Comparison of ENCODE assay signal across 8 cellular contexts in genomic region chr15:60932051-60932915, GRCh38.
DNase-seq lines count a peak whose midpoint lies in the region; TF ChIP-seq lines count a peak whose summit lies in the region.

No MANE protein-coding gene starts in this region.

- DNase-seq in GM03348 (ENCODE audit: low spot score): peak; percentile 75
- peak; percentile 72 for DNase-seq in T-helper 22 cell (ENCODE audit: low read depth)
- no peak for DNase-seq in brain microvascular endothelial cell
- peak in 29 of 56 donors; percentile 4 to 46 (median 21) for DNase-seq in nucleus accumbens (lab: John Stamatoyannopoulos, UW)
- DNase-seq in iPS-NIHi11 (ENCODE audit: low spot score): no peak
- DNase-seq in NCI-H1048 (lab: John Stamatoyannopoulos, UW): no peak
- no peak for DNase-seq in SHP77 (lab: John Stamatoyannopoulos, UW)
- DNase-seq in NCI-H2081 treated with DMSO at 0.1 percent for 48 hours (lab: John Stamatoyannopoulos, UW): no peak

- H3K27me3 ChIP-seq in brain microvascular endothelial cell (replicated peaks): no peaks in the 10 kb centered on the region

- in situ Hi-C loops in brain microvascular endothelial cell (cut with HindIII; ENCODE audit: low pct_ligation_motif_present, low sequenced_read_pairs): no loop called here

- no peaks in the 10 kb centered on the region for H3K36me3 ChIP-seq in brain microvascular endothelial cell (replicated peaks)

- no peak overlapping the region for H3K27ac ChIP-seq in brain microvascular endothelial cell

- H3K4me3 ChIP-seq in brain microvascular endothelial cell (ENCODE audit: low read depth, low read length): no peak overlapping the region

- TF ChIP-seq CTCF in brain microvascular endothelial cell (IDR thresholded peaks at IDR 0.05; ENCODE audit: low read depth, low read length, missing control alignments): peak; percentile 26

Comparison
In these comparisons a context has a peak if more than half of its experiments do, and no peak if none do; other contexts are left out.
1. DNase-seq: peak in GM03348 (single experiment), T-helper 22 cell (single experiment) and nucleus accumbens (29 of 56); none in brain microvascular endothelial cell (single experiment), iPS-NIHi11 (single experiment), NCI-H1048 (single experiment), SHP77 (0 of 2) and NCI-H2081 treated with DMSO at 0.1 percent for 48 hours (single experiment).